Comparison of ENCODE assay signal across 8 cellular contexts in genomic region chr16:84617631-84618427, GRCh38. TPM values are rescaled to one million over a fixed set of nuclear protein-coding genes. Genes with fewer than 3 reads are reported as not detected.
DNase-seq lines count a peak whose midpoint lies in the region; ATAC-seq and TF ChIP-seq lines count a peak whose summit lies in the region.

TSS of gene COTL1 (minus strand) at chr16:84618078. CDS start at chr16:84617914, 164 bp downstream.

- H3K27ac ChIP-seq in DND-41 (ENCODE audit: low read length) (no peak within 1 kb of the TSS), GM23248 (peak within 1 kb of the TSS; percentile 90)

- TF ChIP-seq CTCF in DND-41 (IDR thresholded peaks at IDR 0.05; ENCODE audit: borderline replicate concordance, extremely low read depth, low read length, poor library complexity, severe bottlenecking) (no peak), fibroblast of mammary gland (conservative IDR thresholded peaks at IDR 0.05; ENCODE audit: control insufficient read depth, insufficient read depth, low read depth, low read length) (no peak), natural killer cell (IDR thresholded peaks at IDR 0.05) (no peak)

- peaks cover 12 to 24% of the 10 kb centered on the region in 2 donors for H3K4me1 Mint-ChIP-seq in natural killer cell

- H3K27me3 ChIP-seq in DND-41 (ENCODE audit: insufficient read depth, low read length, poor library complexity) (peaks cover 9% of the 10 kb centered on the region), GM23248 (replicated peaks; ENCODE audit: insufficient read depth) (no peaks in the 10 kb centered on the region)

- ATAC-seq in DND-41 (ENCODE audit: insufficient read depth, low read depth) (peak; percentile 92), natural killer cell (peak; percentile 93 to 96 (median 96))

- H3K4me3 ChIP-seq in DND-41 (ENCODE audit: low read depth in 1 of 2, low read length in 2 of 2) (peak within 1 kb of the TSS in 1 of 2 experiments; percentile 58; a peak in 2 of 4 replicates), GM23248 (peak within 1 kb of the TSS; percentile 92), fibroblast of mammary gland (ENCODE audit: control insufficient read depth, low read depth, low read length) (peak within 1 kb of the TSS; percentile 91)

- H3K9me3 Mint-ChIP-seq in natural killer cell: no peaks in the 10 kb centered on the region

- H2AFZ ChIP-seq in DND-41 (ENCODE audit: low read depth, low read length): peak within 1 kb of the TSS; percentile 65
- H2AFZ ChIP-seq in GM23248: peak within 1 kb of the TSS; percentile 71

- peaks cover 0 to 13% of the 10 kb centered on the region in 2 donors for H3K27me3 Mint-ChIP-seq in natural killer cell (ENCODE audit: low read depth in 2 of 2)

- H3K36me3 ChIP-seq in DND-41 (ENCODE audit: insufficient read depth, low read length): no peaks in the 10 kb centered on the region
- no peaks in the 10 kb centered on the region for H3K36me3 ChIP-seq in GM23248 (ENCODE audit: low read depth)

- peak within 1 kb of the TSS; percentile 95 for H3K4me3 Mint-ChIP-seq in natural killer cell

- peak within 1 kb of the TSS; percentile 76 for H3K4me2 ChIP-seq in DND-41 (ENCODE audit: insufficient read depth, low read length)
- peak within 1 kb of the TSS; percentile 95 for H3K4me2 ChIP-seq in GM23248 (ENCODE audit: unreplicated experiment)

- H3K79me2 ChIP-seq in DND-41 (ENCODE audit: insufficient read depth, low read length): no peaks in the 10 kb centered on the region
- H3K79me2 ChIP-seq in GM23248 (ENCODE audit: insufficient read depth): peaks cover 48% of the 10 kb centered on the region

- DNase-seq in DND-41 (peak; percentile 89), GM23248 (peak; percentile 99), LHCN-M2 (ENCODE audit: low read depth) (peak; percentile 95), RPMI8226 (peak; percentile 90), fibroblast of mammary gland (ENCODE audit: low read depth) (peak; percentile 98), natural killer cell (peak; percentile 89)
- DNase-seq in activated T-helper 1 cell treated with anti-CD3 and anti-CD28 coated beads, Interleukin-2, amount 50 U/mL, for 16 hours (ENCODE audit: low read depth in 1 of 2, low spot score in 1 of 2): peak; percentile 82 to 88
- peak; percentile 83 to 92 (median 87) for DNase-seq in stimulated activated naive CD4-positive, alpha-beta T cell (lab: John Stamatoyannopoulos, UW)

- H4K20me1 ChIP-seq in DND-41 (ENCODE audit: insufficient read depth, low read length) (no peaks in the 10 kb centered on the region), GM23248 (ENCODE audit: insufficient read depth) (no peaks in the 10 kb centered on the region; the same call in 1 of the 2 replicates)

- peak within 1 kb of the TSS; percentile 48 to 85 for H3K27ac Mint-ChIP-seq in natural killer cell

- no peaks in the 10 kb centered on the region for H3K9me2 ChIP-seq in GM23248 (ENCODE audit: insufficient read depth)

- H3F3A ChIP-seq in GM23248 (ENCODE audit: insufficient read depth): peaks cover 11% of the 10 kb centered on the region

- 0 to 2% methylated on average over 48 to 79 of the region's 100 CpGs for WGBS in GM23248 (ENCODE audit: low coverage in 1 of 2, low lambda C conversion rate in 2 of 2, missing lambda C conversion rate in 2 of 2), 2 experiments

- H3K9me3 ChIP-seq in DND-41 (ENCODE audit: insufficient read depth, low read length, severe bottlenecking) (no peaks in the 10 kb centered on the region), GM23248 (ENCODE audit: low read depth) (no peaks in the 10 kb centered on the region)

- no peaks in the 10 kb centered on the region for H3K36me3 Mint-ChIP-seq in natural killer cell

- H3K4me1 ChIP-seq in DND-41 (ENCODE audit: insufficient read depth, low read length) (peaks cover 7% of the 10 kb centered on the region), GM23248 (ENCODE audit: insufficient read depth) (peaks cover 16% of the 10 kb centered on the region)

- in situ Hi-C loops in GM23248 (cut with MboI): no loop called here

- intact Hi-C loops in natural killer cell (cut with micrococcal nuclease): no loop called here

- peak within 1 kb of the TSS; percentile 46; the same call in 1 of the 2 replicates for H3K9ac ChIP-seq in DND-41 (ENCODE audit: low read depth, low read length)
- peak within 1 kb of the TSS; percentile 78 for H3K9ac ChIP-seq in GM23248

RNA-seq across cellular contexts. Expression of gene COTL1, which starts in this region (rescaled TPM):
- total RNA-seq in GM23248 (2014; rRNA removed; shearing (Covaris generic)): 144 and 145 TPM in 2 replicates
- polyA plus RNA-seq in GM23248 (2016; fragmentation: Nextera tagmentation; extraction: Ambion mirVana): 370 and 399 TPM in 2 replicates
- total RNA-seq in LHCN-M2 (2014; rRNA removed) (85.8 and 92.1 TPM in 2 replicates), natural killer cell (100 to 1,000 TPM in 2 of 3 donors, 10 to 100 TPM in 1; 43.7 to 187 (median 116) TPM)
- polyA plus RNA-seq in LHCN-M2 (2012): 232 TPM
